Comparison of ENCODE assay signal across 10 cellular contexts in the genomic region with DNA sequence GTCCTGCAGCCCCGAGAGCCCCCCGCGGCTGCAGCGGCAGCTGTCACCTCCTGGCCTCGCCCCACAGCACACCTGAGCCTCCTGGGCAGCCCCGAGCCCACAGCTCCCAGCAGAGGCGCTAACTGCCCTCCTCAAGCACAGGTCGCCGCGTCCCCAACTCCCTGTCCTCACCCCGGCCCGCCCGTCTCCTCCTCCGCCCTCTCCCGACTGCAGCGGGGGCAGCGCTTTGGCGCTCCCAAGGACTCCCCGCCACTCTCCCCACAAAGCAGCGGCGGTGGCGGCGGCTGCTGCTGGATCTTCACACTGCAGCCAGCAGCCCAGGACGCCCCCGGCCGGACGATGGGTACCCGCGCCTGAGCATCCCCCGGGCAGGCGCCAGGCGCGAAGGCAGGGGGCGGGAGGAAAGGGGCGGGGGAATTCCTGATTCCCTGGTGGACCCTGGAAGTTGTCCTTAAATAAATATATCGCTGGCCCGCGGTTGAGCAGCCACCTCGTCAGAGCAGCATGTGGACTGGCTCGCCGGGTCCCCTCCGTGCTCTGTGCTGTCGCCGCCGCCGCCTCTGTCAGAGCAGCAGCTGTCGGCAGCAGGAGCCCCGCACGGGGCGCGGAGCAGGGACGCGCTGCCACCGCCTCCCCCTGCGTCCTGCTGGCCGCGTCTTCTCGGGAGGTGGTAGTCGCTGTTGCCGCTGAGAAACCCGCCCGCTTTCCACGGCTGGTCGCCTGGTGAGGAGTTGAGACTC. TPM values are rescaled to one million over a fixed set of nuclear protein-coding genes. Genes with fewer than 3 reads are reported as not detected.
DNase-seq lines count a peak whose midpoint lies in the region; ATAC-seq lines count a peak whose summit lies in the region.
"Had no signal": no experiment of that assay in that cellular context is flagged by ENCODE, and none has a peak within 500 bp of the region (broad histone marks: within the 10 kb centered on the region; RNA-seq: fewer than 3 reads in every experiment).

A gene (plus strand): TSS at position 485 of the 740 bp plus-strand sequence. CDS start 277 bp downstream, outside the sequence.

- H3K4me3 ChIP-seq in SJSA1, result peak within 1 kb of the TSS; percentile 8; the same call in 1 of the 2 replicates

- intact Hi-C loops in left cardiac atrium (cut with DNase I), result no loop called here

- no peak within 1 kb of the TSS for H3K27ac ChIP-seq in SJSA1

- peaks cover 6% of the 10 kb centered on the region; the same call in 1 of the 2 replicates for H3K4me1 ChIP-seq in SJSA1 (replicated peaks)

- ATAC-seq in GM18511 (IDR thresholded peaks at IDR 0.05; ENCODE audit: unreplicated experiment), result peak; percentile 48
- peak; percentile 63 to 81 for ATAC-seq in left cardiac atrium
- no peak for ATAC-seq in HG03439 (IDR thresholded peaks at IDR 0.05; ENCODE audit: unreplicated experiment)
- ATAC-seq in HG03135 (IDR thresholded peaks at IDR 0.05; ENCODE audit: unreplicated experiment), result no peak
- ATAC-seq: HCT116 had no signal

- no peaks in the 10 kb centered on the region for H3K9me3 ChIP-seq in SJSA1 (replicated peaks)

- H3K27me3 ChIP-seq in SJSA1 (replicated peaks), result peaks cover 35% of the 10 kb centered on the region

- DNase-seq in SJSA1 (ENCODE audit: low read depth in 1 of 2, low spot score in 2 of 2) (peak in 1 of 2 experiments; percentile 1), left cardiac atrium (peak; percentile 29), retina (peak; percentile 82), NCI-H1694 (lab: John Stamatoyannopoulos, UW) (no peak), putamen (ENCODE audit: low spot score) (no peak)

- H3K36me3 ChIP-seq in SJSA1, result no peaks in the 10 kb centered on the region

RNA-seq across cellular contexts. Expression of the gene that starts here (rescaled TPM):
- total RNA-seq in SJSA1 (2014; rRNA removed; shearing (Covaris generic)), result not detected in 2 replicates
- under 1 TPM in 1 of 2 donors, not detected in 1; 0.16 TPM for total RNA-seq in left cardiac atrium
- total RNA-seq: pulmonary artery endothelial cell had no signal

Comparison
In these comparisons a context has a peak if more than half of its experiments do, and no peak if none do; other contexts are left out.
1. Peak in DNase-seq and ATAC-seq in left cardiac atrium; RNA of the gene not detected or under 1 TPM.